ENCODE assay signal across 7 cellular contexts in the genomic region with DNA sequence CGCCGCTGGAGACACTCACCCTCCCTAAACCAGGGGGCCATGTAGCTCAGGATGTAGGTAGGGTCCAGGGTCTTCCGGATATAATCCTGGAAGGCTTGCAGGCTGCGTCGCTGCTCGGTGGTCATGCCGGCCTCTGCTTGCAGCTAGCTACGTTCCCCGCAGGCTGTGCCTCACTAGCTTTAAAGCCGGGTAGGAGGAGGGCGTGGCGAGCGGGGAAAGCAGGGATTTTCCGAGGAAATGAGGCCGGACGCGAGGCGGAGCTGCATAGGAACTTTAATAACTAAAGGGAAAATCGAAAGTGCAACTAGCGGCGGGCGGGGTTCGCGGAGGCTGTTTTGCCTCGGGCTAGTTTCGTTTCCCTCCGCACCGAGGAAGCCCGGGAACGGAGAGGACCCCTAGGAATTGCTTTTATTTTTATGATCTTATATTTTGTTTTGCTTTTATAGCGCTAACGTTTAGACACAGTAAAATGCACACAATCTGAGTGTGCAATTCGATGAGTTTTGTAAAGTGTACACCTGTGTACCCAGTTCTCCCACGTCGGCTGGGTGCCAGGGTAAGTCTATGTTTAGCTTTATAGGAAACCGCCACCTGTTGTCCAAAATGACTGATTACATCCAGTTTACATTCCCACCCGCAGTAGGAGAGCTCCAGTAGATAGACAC. TPM values are rescaled to one million over a fixed set of nuclear protein-coding genes. Genes with fewer than 3 reads are reported as not detected.
A peak's percentile ranks its signal among the peaks of the same experiment; 100 is the strongest.
DNase-seq lines count a peak whose midpoint lies in the region; ATAC-seq, FAIRE-seq and TF ChIP-seq lines count a peak whose summit lies in the region.

A gene (minus strand): TSS at position 155 of the 665 bp plus-strand sequence. CDS start 30 bp downstream, at position 125.

- BruUV-seq in K562 (replicated peaks; lab: Mats Ljungman, UMichigan) = no TSS peak

- POLR2A ChIA-PET in K562 (lab: Yijun Ruan, JAX) = interaction anchor here (0.7 to 1.1 kb wide), 5 partner anchors 9 to 499 kb away, joined by 3 to 4 read pairs (median 3); a partner anchor contains a TSS

- H3K79me2 ChIP-seq in K562 (ENCODE audit: control insufficient read depth, insufficient read depth, low read length) = no peaks in the 10 kb centered on the region

- H3K9me3 ChIP-seq in K562 (replicated peaks; ENCODE audit: control insufficient read depth, insufficient read depth, low read depth, low read length) (no peaks in the 10 kb centered on the region), iPS DF 6.9 (ENCODE audit: control insufficient read depth, insufficient read depth, low read length) (no peaks in the 10 kb centered on the region), gastrocnemius medialis (no peaks in the 10 kb centered on the region)

- FAIRE-seq in K562 (lab: Jason Lieb, UNC) = peak; percentile 88

- peak; percentile 72 for DNase-seq in NCI-H1694 treated with DMSO at 0.1 percent for 48 hours (lab: John Stamatoyannopoulos, UW)
- peak; percentile 73 for DNase-seq in T1000 (lab: John Stamatoyannopoulos, UW)
- peak; percentile 33 to 69 (median 44) for DNase-seq in K562 (ENCODE audit: extremely low read depth in 1 of 4, low spot score in 3 of 4)
- peak; percentile 45 for DNase-seq in iPS DF 6.9 (ENCODE audit: low read depth, low spot score)
- peak; percentile 75 to 83 for DNase-seq in gastrocnemius medialis

- H3K27me3 ChIP-seq in K562 (ENCODE audit: control insufficient read depth in 2 of 2, insufficient read depth in 2 of 2, low read length in 2 of 2) (no peaks in the 10 kb centered on the region), iPS DF 6.9 (ENCODE audit: control insufficient read depth, insufficient read depth, low read length) (no peaks in the 10 kb centered on the region), gastrocnemius medialis (no peaks in the 10 kb centered on the region)

- intact Hi-C loops in K562 (cut with micrococcal nuclease) = loop anchor here (1.0 to 2.0 kb wide), 2 partner anchors 47 to 147 kb away; a partner anchor contains a TSS
- intact Hi-C loops in gastrocnemius medialis (cut with DNase I; ENCODE audit: low total_unique reads) = loop anchor here (1.0 to 2.0 kb wide), 3 partner anchors 25 to 147 kb away; a partner anchor contains a TSS

- TF ChIP-seq POLR2A in K562 (conservative IDR thresholded peaks at IDR 0.05) = no peak
- TF ChIP-seq POLR2A in gastrocnemius medialis (IDR thresholded peaks at IDR 0.05) = peak; percentile 34 to 71

- CTCF ChIA-PET in K562 (lab: Yijun Ruan, JAX; ENCODE audit: low intra/inter-chr PET ratio) = interaction anchor here (0.6 to 2.3 kb wide), 3 partner anchors 54 to 402 kb away, joined by 3 to 17 read pairs (median 5); no protein-coding TSS in a partner anchor

- H3K36me3 ChIP-seq in K562 (ENCODE audit: control insufficient read depth, insufficient read depth, low read length) (no peaks in the 10 kb centered on the region), iPS DF 6.9 (ENCODE audit: control insufficient read depth, insufficient read depth, low read length) (no peaks in the 10 kb centered on the region), gastrocnemius medialis (no peaks in the 10 kb centered on the region)

- ATAC-seq in GM18499 (IDR thresholded peaks at IDR 0.05; ENCODE audit: insufficient read depth, unreplicated experiment) = peak; percentile 63
- peak; percentile 66 for ATAC-seq in HG02938 (IDR thresholded peaks at IDR 0.05; ENCODE audit: unreplicated experiment)
- ATAC-seq in K562 = peak; percentile 94
- peak; percentile 92 to 94 for ATAC-seq in gastrocnemius medialis

- TF ChIP-seq EP300 in K562 (IDR thresholded peaks at IDR 0.05; ENCODE audit: low read length) = no peak

- TF ChIP-seq RAD21 in K562 (CRISPR knock-in tag; conservative IDR thresholded peaks at IDR 0.05 in 1 of 2, IDR thresholded peaks at IDR 0.05 in 1 of 2) = peak; percentile 24 to 52; a peak in 2 of 4 replicates

- H3K4me3 ChIP-seq in K562 = peak within 1 kb of the TSS; percentile 54
- peak within 1 kb of the TSS; percentile 43; the same call in 1 of the 2 replicates for H3K4me3 ChIP-seq in iPS DF 6.9 (ENCODE audit: low read length)
- H3K4me3 ChIP-seq in gastrocnemius medialis = peak within 1 kb of the TSS; percentile 70 to 79 (median 74)

- 1% methylated on average over 29 of the region's 37 CpGs for WGBS in K562 (ENCODE audit: insufficient coverage, low coverage, missing lambda C conversion rate)
- no CpG with 5 or more reads among the region's 37 CpGs for WGBS in iPS DF 6.9 (ENCODE audit: insufficient coverage, insufficient read length)

- peak within 1 kb of the TSS; percentile 80 for H3K4me2 ChIP-seq in K562 (ENCODE audit: insufficient read depth, low read length)

- H3K4me1 ChIP-seq in K562 (replicated peaks in 1 of 2; ENCODE audit: control insufficient read depth in 2 of 2, insufficient read depth in 2 of 2, low read length in 2 of 2) (peaks cover 0 to 4% of the 10 kb centered on the region in 2 experiments; a peak in 1 of 5 replicates), iPS DF 6.9 (ENCODE audit: control insufficient read depth, insufficient read depth, low read length) (no peaks in the 10 kb centered on the region), gastrocnemius medialis (peaks cover 31% of the 10 kb centered on the region in 2 donors)

- H3K27ac ChIP-seq in K562 (ENCODE audit: extremely low read depth, low read depth, low read length) (peak within 1 kb of the TSS; percentile 33; the same call in 2 of the 3 replicates), iPS DF 6.9 (ENCODE audit: low read length) (no peak within 1 kb of the TSS), gastrocnemius medialis (peak within 1 kb of the TSS; percentile 79 to 84 (median 82))

- peak within 1 kb of the TSS; percentile 78 for H2AFZ ChIP-seq in K562 (ENCODE audit: low read depth, low read length)

- peak within 1 kb of the TSS; percentile 38 to 88 for H3K9ac ChIP-seq in K562 (ENCODE audit: insufficient read depth in 1 of 2, low read depth in 2 of 2, low read length in 2 of 2)

- peak; percentile 31 to 55 (median 53); a peak in 5 of 6 replicates for TF ChIP-seq CTCF in K562 (IDR thresholded peaks at IDR 0.05 in 2 of 3, conservative IDR thresholded peaks at IDR 0.05 in 1 of 3; ENCODE audit: insufficient read depth in 2 of 3, low read depth in 1 of 3, low read length in 3 of 3)
- TF ChIP-seq CTCF in gastrocnemius medialis (IDR thresholded peaks at IDR 0.05 in 4 of 5, conservative IDR thresholded peaks at IDR 0.05 in 1 of 5) = peak; percentile 17 to 58 (median 43)

- H4K20me1 ChIP-seq in K562 (replicated peaks; ENCODE audit: control insufficient read depth, insufficient read depth, low read length) = no peaks in the 10 kb centered on the region

- no peaks in the 10 kb centered on the region for H3K9me1 ChIP-seq in K562 (ENCODE audit: control insufficient read depth, insufficient read depth, low read length)

- in situ Hi-C loops in K562 (cut with MboI) (no loop called here), gastrocnemius medialis (cut with MboI; ENCODE audit: low sequenced_read_pairs in 4 of 4) (no loop called here)

TF ChIP-seq in K562, 482 proteins besides CTCF, POLR2A, EP300 and RAD21 (continues in another document):
- TF ChIP-seq RFX1 (IDR thresholded peaks at IDR 0.05) (no peak), YBX1 (IDR thresholded peaks at IDR 0.05) (no peak), ZNF561 (CRISPR knock-in tag; conservative IDR thresholded peaks at IDR 0.05) (no peak), SP1 (CRISPR knock-in tag; IDR thresholded peaks at IDR 0.05) (no peak), MEF2D (tag; conservative IDR thresholded peaks at IDR 0.05; ENCODE audit: low read depth) (peak; percentile 43; the same call in 1 of the 2 replicates), SAP30 (IDR thresholded peaks at IDR 0.05; ENCODE audit: borderline replicate concordance, insufficient read depth, low read depth, low read length, poor library complexity, severe bottlenecking) (peak; percentile 57)
- TF ChIP-seq, protein P1, sequence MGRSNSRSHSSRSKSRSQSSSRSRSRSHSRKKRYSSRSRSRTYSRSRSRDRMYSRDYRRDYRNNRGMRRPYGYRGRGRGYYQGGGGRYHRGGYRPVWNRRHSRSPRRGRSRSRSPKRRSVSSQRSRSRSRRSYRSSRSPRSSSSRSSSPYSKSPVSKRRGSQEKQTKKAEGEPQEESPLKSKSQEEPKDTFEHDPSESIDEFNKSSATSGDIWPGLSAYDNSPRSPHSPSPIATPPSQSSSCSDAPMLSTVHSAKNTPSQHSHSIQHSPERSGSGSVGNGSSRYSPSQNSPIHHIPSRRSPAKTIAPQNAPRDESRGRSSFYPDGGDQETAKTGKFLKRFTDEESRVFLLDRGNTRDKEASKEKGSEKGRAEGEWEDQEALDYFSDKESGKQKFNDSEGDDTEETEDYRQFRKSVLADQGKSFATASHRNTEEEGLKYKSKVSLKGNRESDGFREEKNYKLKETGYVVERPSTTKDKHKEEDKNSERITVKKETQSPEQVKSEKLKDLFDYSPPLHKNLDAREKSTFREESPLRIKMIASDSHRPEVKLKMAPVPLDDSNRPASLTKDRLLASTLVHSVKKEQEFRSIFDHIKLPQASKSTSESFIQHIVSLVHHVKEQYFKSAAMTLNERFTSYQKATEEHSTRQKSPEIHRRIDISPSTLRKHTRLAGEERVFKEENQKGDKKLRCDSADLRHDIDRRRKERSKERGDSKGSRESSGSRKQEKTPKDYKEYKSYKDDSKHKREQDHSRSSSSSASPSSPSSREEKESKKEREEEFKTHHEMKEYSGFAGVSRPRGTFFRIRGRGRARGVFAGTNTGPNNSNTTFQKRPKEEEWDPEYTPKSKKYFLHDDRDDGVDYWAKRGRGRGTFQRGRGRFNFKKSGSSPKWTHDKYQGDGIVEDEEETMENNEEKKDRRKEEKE (IDR thresholded peaks at IDR 0.05; ENCODE audit: borderline replicate concordance in 1 of 2, control insufficient read depth in 1 of 2, low read depth in 2 of 2, low read length in 1 of 2) = no peak

RNA-seq across cellular contexts. Expression of the gene that starts here (rescaled TPM):
- total RNA-seq in K562 (2011; cell fraction: chromatin; rRNA removed; ENCODE audit: low replicate concordance) = 0.53 and 1.9 TPM in 2 replicates
- 0.33 and 0.39 TPM in 2 replicates for total RNA-seq in K562 (2011; cell fraction: nucleolus; rRNA removed)
- total RNA-seq in K562 (2011; cell fraction: nucleoplasm; rRNA removed) = 0.59 and 1.1 TPM in 2 replicates
- 0.27 and 0.49 TPM in 2 replicates for total RNA-seq in K562 (2014; rRNA removed)
- total RNA-seq in K562 (2014; rRNA removed; fragmentation: Illumina TruSeq; extraction: Trizol) = 0.80 and 1.1 TPM in 2 replicates
- 1.0 and 1.1 TPM in 2 replicates for total RNA-seq in K562 (2015; rRNA removed; fragmentation: Illumina TruSeq; extraction: Trizol)
- total RNA-seq in K562 (2021) = 0.49 and 0.62 TPM in 2 replicates
- polyA plus RNA-seq in K562 (2011; rRNA removed) = 0.43 and 0.54 TPM in 2 replicates
- 0.10 and 0.21 TPM in 2 replicates for polyA plus RNA-seq in K562 (2011; cell fraction: cytosol; rRNA removed)
- 0.21 and 0.39 TPM in 2 replicates for polyA plus RNA-seq in K562 (2011; cell fraction: nucleus; rRNA removed)
- polyA plus RNA-seq in K562 (2012) = 0.61 and 1.00 TPM in 2 replicates
- polyA plus RNA-seq in K562 (2014; fragmentation: Illumina TruSeq; extraction: Trizol) = 0.53 and 0.94 TPM in 2 replicates
- under 1 TPM; 0.32 to 0.36 TPM for polyA plus RNA-seq in K562 (2014; fragmentation: Nextera tagmentation; extraction: Ambion mirVana)
- polyA plus RNA-seq in K562 (2014; rRNA removed) = 0.31 and 0.50 TPM in 2 replicates
- 0.95 and 1.2 TPM in 2 replicates for polyA minus RNA-seq in K562 (2011; rRNA and poly(A)+ RNA removed)
- polyA minus RNA-seq in K562 (2011; cell fraction: cytosol; rRNA and poly(A)+ RNA removed) = 0.38 TPM in 1 of 2 replicates, not detected in the other
- 0.54 and 0.89 TPM in 2 replicates for polyA minus RNA-seq in K562 (2011; cell fraction: nucleus; rRNA and poly(A)+ RNA removed)
- total RNA-seq in gastrocnemius medialis = 1 to 10 TPM; 1.6 to 3.3 (median 2.8) TPM
